In genomic region chr2:239363946-239364637, GRCh38 we compare ENCODE assay signal across 16 cellular contexts. TPM values are rescaled to one million over a fixed set of nuclear protein-coding genes. Genes with fewer than 3 reads are reported as not detected.
DNase-seq lines count a peak whose midpoint lies in the region; ATAC-seq and TF ChIP-seq lines count a peak whose summit lies in the region.
"Had no signal": no experiment of that assay in that cellular context is flagged by ENCODE, and none has a peak within 500 bp of the region (broad histone marks: within the 10 kb centered on the region; RNA-seq: fewer than 3 reads in every experiment).

No MANE protein-coding gene starts in this region.

- H3K27ac ChIP-seq in transverse colon (peak overlapping the region in 3 of 4 donors; percentile 59 to 80 (median 66)), testis (no peak overlapping the region), PC-9 (no peak overlapping the region)

- H3K9me3 ChIP-seq in transverse colon (no peaks in the 10 kb centered on the region), testis (no peaks in the 10 kb centered on the region), PC-9 (ENCODE audit: insufficient read depth, low read depth) (no peaks in the 10 kb centered on the region)

- H3K4me1 ChIP-seq in transverse colon (peaks cover 0 to 12% (median 5%) of the 10 kb centered on the region in 4 donors), testis (no peaks in the 10 kb centered on the region), PC-9 (replicated peaks; ENCODE audit: insufficient read depth) (no peaks in the 10 kb centered on the region)

- CTCF ChIA-PET in activated naive CD4-positive, alpha-beta T cell treated with anti-CD3 and anti-CD28 coated beads for 36 hours (lab: Charles Lee), result no interaction called here
- CTCF ChIA-PET in activated CD4-positive, alpha-beta memory T cell treated with anti-CD3 and anti-CD28 coated beads for 36 hours (lab: Charles Lee), result interaction anchor here (1.2 kb wide), 1 partner anchor 41 kb away, joined by 3 read pairs; no protein-coding TSS in a partner anchor
- CTCF ChIA-PET in PC-9 (lab: Charles Lee), result no interaction called here

- H3K36me3 Mint-ChIP-seq in activated naive CD4-positive, alpha-beta T cell treated with anti-CD3 and anti-CD28 coated beads for 36 hours (ENCODE audit: low read depth), result no peaks in the 10 kb centered on the region
- no peaks in the 10 kb centered on the region for H3K36me3 Mint-ChIP-seq in activated CD4-positive, alpha-beta memory T cell treated with anti-CD3 and anti-CD28 coated beads for 36 hours
- H3K36me3 Mint-ChIP-seq in immature natural killer cell, result no peaks in the 10 kb centered on the region

- TF ChIP-seq CTCF in transverse colon (IDR thresholded peaks at IDR 0.05) (no peak), testis (IDR thresholded peaks at IDR 0.05) (no peak), PC-9 (conservative IDR thresholded peaks at IDR 0.05) (no peak)

- H3K27me3 ChIP-seq in transverse colon (no peaks in the 10 kb centered on the region), testis (no peaks in the 10 kb centered on the region), PC-9 (ENCODE audit: insufficient read depth, low read depth) (no peaks in the 10 kb centered on the region)

- H2AFZ ChIP-seq in PC-9, result no peak overlapping the region

- H3K9me3 Mint-ChIP-seq in activated naive CD4-positive, alpha-beta T cell treated with anti-CD3 and anti-CD28 coated beads for 36 hours, result no peaks in the 10 kb centered on the region
- H3K9me3 Mint-ChIP-seq in activated CD4-positive, alpha-beta memory T cell treated with anti-CD3 and anti-CD28 coated beads for 36 hours, result no peaks in the 10 kb centered on the region
- H3K9me3 Mint-ChIP-seq in immature natural killer cell, result no peaks in the 10 kb centered on the region
- H3K9me3 Mint-ChIP-seq: IgD-negative memory B cell; T-helper 2 cell treated with Interferon-gamma antibody and Interleukin-4, amounts not matched to agents 5 μg/mL and 100 μg/mL, for 36 hours; type B pancreatic cell had no signal

- no peaks in the 10 kb centered on the region for H3K27me3 Mint-ChIP-seq in activated naive CD4-positive, alpha-beta T cell treated with anti-CD3 and anti-CD28 coated beads for 36 hours (ENCODE audit: low read depth)
- H3K27me3 Mint-ChIP-seq in activated CD4-positive, alpha-beta memory T cell treated with anti-CD3 and anti-CD28 coated beads for 36 hours, result no peaks in the 10 kb centered on the region
- peaks cover 7 to 14% (median 12%) of the 10 kb centered on the region in 3 donors for H3K27me3 Mint-ChIP-seq in immature natural killer cell (ENCODE audit: low read depth in 3 of 3)
- H3K27me3 Mint-ChIP-seq: IgD-negative memory B cell, type B pancreatic cell had no signal

- intact Hi-C loops in activated naive CD4-positive, alpha-beta T cell treated with anti-CD3 and anti-CD28 coated beads for 36 hours (cut with micrococcal nuclease), result no loop called here
- intact Hi-C loops in activated CD4-positive, alpha-beta memory T cell treated with anti-CD3 and anti-CD28 coated beads for 36 hours (cut with micrococcal nuclease), result loop anchor here (2.0 kb wide), 1 partner anchor 17 kb away; no protein-coding TSS in a partner anchor
- intact Hi-C loops in transverse colon (cut with DNase I; ENCODE audit: low total_unique reads) (loop anchor here (5.0 kb wide), 1 partner anchor 37 kb away; no protein-coding TSS in a partner anchor), testis (cut with DNase I; ENCODE audit: low total_unique reads) (no loop called here), PC-9 (cut with micrococcal nuclease; ENCODE audit: unreplicated experiment) (no loop called here)

- no peaks in the 10 kb centered on the region for H3F3A ChIP-seq in PC-9 (ENCODE audit: insufficient read depth, low read depth)

- 86 to 88% methylated on average over 10 to 21 of the region's 21 CpGs for WGBS in transverse colon (ENCODE audit: low coverage in 1 of 2), 2 donors
- WGBS in testis, 2 donors, result 91 to 92% methylated on average over 21 of the region's 21 CpGs

- ATAC-seq in GM21367 (IDR thresholded peaks at IDR 0.05; ENCODE audit: unreplicated experiment), result no peak

- no peak overlapping the region for H3K4me3 Mint-ChIP-seq in activated naive CD4-positive, alpha-beta T cell treated with anti-CD3 and anti-CD28 coated beads for 36 hours
- H3K4me3 Mint-ChIP-seq in activated CD4-positive, alpha-beta memory T cell treated with anti-CD3 and anti-CD28 coated beads for 36 hours, result no peak overlapping the region
- peak overlapping the region; percentile 58 to 87 (median 71) for H3K4me3 Mint-ChIP-seq in immature natural killer cell
- H3K4me3 Mint-ChIP-seq: T-helper 2 cell treated with Interferon-gamma antibody and Interleukin-4, amounts not matched to agents 5 μg/mL and 100 μg/mL, for 36 hours; type B pancreatic cell had no signal

- POLR2A ChIA-PET in activated CD4-positive, alpha-beta memory T cell treated with anti-CD3 and anti-CD28 coated beads for 36 hours (lab: Charles Lee), result no interaction called here
- POLR2A ChIA-PET in PC-9 (lab: Charles Lee; ENCODE audit: unreplicated experiment), result no interaction called here

- H3K9me2 ChIP-seq in PC-9 (ENCODE audit: insufficient read depth), result no peaks in the 10 kb centered on the region

- peak; percentile 35 for DNase-seq in activated naive CD4-positive, alpha-beta T cell treated with anti-CD3 and anti-CD28 coated beads for 36 hours
- no peak for DNase-seq in activated naive CD4-positive, alpha-beta T cell (lab: John Stamatoyannopoulos, UW)
- DNase-seq in activated CD4-positive, alpha-beta memory T cell treated with anti-CD3 and anti-CD28 coated beads for 36 hours, result peak; percentile 51
- peak; percentile 84 to 87 (median 85) for DNase-seq in immature natural killer cell
- no peak for DNase-seq in transverse colon
- no peak for DNase-seq in testis
- no peak for DNase-seq in PC-9
- DNase-seq: DMS53; NCI-H146; NCI-H524; RPMI8226; stimulated activated CD4-positive, alpha-beta T cell treated with anti-CD3 and anti-CD28 coated beads, Interleukin-12 subunit alpha, Interleukin-12 subunit beta, amount 100 ng/mL, for 4 hours had no signal

- no peak overlapping the region for H3K4me3 ChIP-seq in transverse colon
- no peak overlapping the region for H3K4me3 ChIP-seq in testis
- H3K4me3 ChIP-seq in PC-9, result no peak overlapping the region

- BruUV-seq in PC-9 (replicated peaks; lab: Mats Ljungman, UMichigan), result no TSS peak

- no peak for TF ChIP-seq EP300 in transverse colon (IDR thresholded peaks at IDR 0.05; ENCODE audit: low read depth)

- H3K36me3 ChIP-seq in transverse colon, result no peaks in the 10 kb centered on the region
- H3K36me3 ChIP-seq in testis (ENCODE audit: low read depth, missing control alignments), result no peaks in the 10 kb centered on the region
- H3K36me3 ChIP-seq in PC-9 (ENCODE audit: low read depth), result no peaks in the 10 kb centered on the region

- in situ Hi-C loops in transverse colon (cut with MboI; ENCODE audit: low pct_ligation_motif_present in 1 of 4, low pct_unique_long_range_greater_than_20kb in 1 of 4, low sequenced_read_pairs in 3 of 4), result no loop called here

- peaks cover 19% of the 10 kb centered on the region for H3K4me1 Mint-ChIP-seq in activated naive CD4-positive, alpha-beta T cell treated with anti-CD3 and anti-CD28 coated beads for 36 hours (ENCODE audit: low read depth)
- peaks cover 23% of the 10 kb centered on the region for H3K4me1 Mint-ChIP-seq in activated CD4-positive, alpha-beta memory T cell treated with anti-CD3 and anti-CD28 coated beads for 36 hours (ENCODE audit: low read depth)
- peaks cover 28 to 33% of the 10 kb centered on the region in 2 donors for H3K4me1 Mint-ChIP-seq in immature natural killer cell

- TF ChIP-seq POLR2A in transverse colon (IDR thresholded peaks at IDR 0.05) (no peak), testis (IDR thresholded peaks at IDR 0.05) (no peak)

- 0 out of 2 replicates have a peak, but pooled peaks cover 4% of the 10 kb centered on the region for H4K20me1 ChIP-seq in PC-9 (ENCODE audit: insufficient read depth)

- no peak overlapping the region for H3K4me2 ChIP-seq in PC-9

- no peak overlapping the region for H3K27ac Mint-ChIP-seq in activated naive CD4-positive, alpha-beta T cell treated with anti-CD3 and anti-CD28 coated beads for 36 hours
- peak overlapping the region; percentile 4 for H3K27ac Mint-ChIP-seq in activated CD4-positive, alpha-beta memory T cell treated with anti-CD3 and anti-CD28 coated beads for 36 hours
- H3K27ac Mint-ChIP-seq in immature natural killer cell, result peak overlapping the region; percentile 56 to 95 (median 87)
- H3K27ac Mint-ChIP-seq: IgD-negative memory B cell; T-helper 2 cell treated with Interferon-gamma antibody and Interleukin-4, amounts not matched to agents 5 μg/mL and 100 μg/mL, for 36 hours; type B pancreatic cell had no signal

- peaks cover 6% of the 10 kb centered on the region; the same call in 1 of the 2 replicates for H3K79me2 ChIP-seq in PC-9 (ENCODE audit: low read depth)

RNA-seq across cellular contexts. Expression of gene HDAC4, which starts 36.7 kb away (rescaled TPM):
- total RNA-seq in activated naive CD4-positive, alpha-beta T cell treated with anti-CD3 and anti-CD28 coated beads for 36 hours, result 10 to 100 TPM; 32.0 to 35.6 TPM
- 10 to 100 TPM; 30.0 to 35.8 TPM for total RNA-seq in activated CD4-positive, alpha-beta memory T cell treated with anti-CD3 and anti-CD28 coated beads for 36 hours
- 1 to 10 TPM; 1.9 to 8.1 (median 5.1) TPM for polyA plus RNA-seq in immature natural killer cell
- total RNA-seq in transverse colon, result 100 to 1,000 TPM in 2 of 4 donors, 10 to 100 TPM in 2; 33.9 to 192 (median 112) TPM
- 10 to 100 TPM; 58.7 to 67.5 TPM for total RNA-seq in testis
- 29.0 TPM for polyA plus RNA-seq in testis (ENCODE audit: insufficient read depth, low read depth, low replicate concordance)
- total RNA-seq in PC-9 (2021), result 61.5 and 79.7 TPM in 2 replicates

Comparison
In these comparisons a context has a peak if more than half of its experiments do, and no peak if none do; other contexts are left out.
1. DNase-seq: peak in activated naive CD4-positive, alpha-beta T cell treated with anti-CD3 and anti-CD28 coated beads for 36 hours (single experiment), activated CD4-positive, alpha-beta memory T cell treated with anti-CD3 and anti-CD28 coated beads for 36 hours (single experiment) and immature natural killer cell (3 of 3); none in activated naive CD4-positive, alpha-beta T cell (0 of 4), transverse colon (single experiment), testis (single experiment) and PC-9 (0 of 2).
2. H3K4me3 Mint-ChIP-seq: peak in immature natural killer cell (5 of 5); none in activated naive CD4-positive, alpha-beta T cell treated with anti-CD3 and anti-CD28 coated beads for 36 hours (single experiment) and activated CD4-positive, alpha-beta memory T cell treated with anti-CD3 and anti-CD28 coated beads for 36 hours (single experiment).
3. H3K27ac ChIP-seq: peak in transverse colon (3 of 4); none in testis (0 of 2) and PC-9 (single experiment).
4. intact Hi-C loops: an anchor here in activated CD4-positive, alpha-beta memory T cell treated with anti-CD3 and anti-CD28 coated beads for 36 hours (2.0 kb wide) and transverse colon (5.0 kb wide); none called in activated naive CD4-positive, alpha-beta T cell treated with anti-CD3 and anti-CD28 coated beads for 36 hours, testis and PC-9.